8 cellular contexts compared by ENCODE assay signal in genomic region chr17:35372846-35373531, GRCh38. TPM values are rescaled to one million over a fixed set of nuclear protein-coding genes. Genes with fewer than 3 reads are reported as not detected.
DNase-seq lines count a peak whose midpoint lies in the region; ATAC-seq and TF ChIP-seq lines count a peak whose summit lies in the region.

No MANE protein-coding gene starts in this region.

- H3K36me3 ChIP-seq in Karpas-422 (ENCODE audit: insufficient read depth, low read length), result no peaks in the 10 kb centered on the region

- TF ChIP-seq CTCF in fibroblast of villous mesenchyme (IDR thresholded peaks at IDR 0.05; ENCODE audit: insufficient read depth, low read depth, low read length) (no peak), progenitor cell of endocrine pancreas (IDR thresholded peaks at IDR 0.05; ENCODE audit: unreplicated experiment) (no peak)

- peaks cover 18% of the 10 kb centered on the region for H3K4me1 ChIP-seq in Karpas-422 (ENCODE audit: low read length)

- peaks cover 43% of the 10 kb centered on the region for H3K36me3 Mint-ChIP-seq in activated CD8-positive, alpha-beta memory T cell treated with anti-CD3 and anti-CD28 coated beads, Interleukin-2, amount 10 ng/mL, durations not matched to agents 7 days and 5 days
- peaks cover 2% of the 10 kb centered on the region for H3K36me3 Mint-ChIP-seq in progenitor cell of endocrine pancreas (ENCODE audit: insufficient read depth)

- H2AFZ ChIP-seq in Karpas-422 (ENCODE audit: low read length), result no peak overlapping the region

- H3K79me2 ChIP-seq in Karpas-422 (ENCODE audit: low read length), result no peaks in the 10 kb centered on the region

- CTCF ChIA-PET in activated CD8-positive, alpha-beta memory T cell treated with anti-CD3 and anti-CD28 coated beads, Interleukin-2, amount 10 ng/mL, durations not matched to agents 7 days and 5 days (lab: Charles Lee), result interaction anchor here (0.8 to 2.0 kb wide), 7 partner anchors 10 to 166 kb away, joined by 3 to 6 read pairs (median 4); partner anchors contain the start of gene SLFN12L

- H3K4me3 Mint-ChIP-seq in activated CD8-positive, alpha-beta memory T cell treated with anti-CD3 and anti-CD28 coated beads, Interleukin-2, amount 10 ng/mL, durations not matched to agents 7 days and 5 days, result peak overlapping the region; percentile 96
- peak overlapping the region; percentile 65 for H3K4me3 Mint-ChIP-seq in progenitor cell of endocrine pancreas (ENCODE audit: low read depth)

- H3K4me1 Mint-ChIP-seq in activated CD8-positive, alpha-beta memory T cell treated with anti-CD3 and anti-CD28 coated beads, Interleukin-2, amount 10 ng/mL, durations not matched to agents 7 days and 5 days, result peaks cover 62% of the 10 kb centered on the region
- peaks cover 12% of the 10 kb centered on the region for H3K4me1 Mint-ChIP-seq in progenitor cell of endocrine pancreas (ENCODE audit: low read depth)

- H3K27me3 Mint-ChIP-seq in activated CD8-positive, alpha-beta memory T cell treated with anti-CD3 and anti-CD28 coated beads, Interleukin-2, amount 10 ng/mL, durations not matched to agents 7 days and 5 days, result no peaks in the 10 kb centered on the region
- H3K27me3 Mint-ChIP-seq in progenitor cell of endocrine pancreas, result peaks cover 82% of the 10 kb centered on the region

- H4K20me1 ChIP-seq in Karpas-422 (ENCODE audit: insufficient read depth, low read depth, low read length), result no peaks in the 10 kb centered on the region

- peaks cover 5% of the 10 kb centered on the region for H3K9me3 Mint-ChIP-seq in activated CD8-positive, alpha-beta memory T cell treated with anti-CD3 and anti-CD28 coated beads, Interleukin-2, amount 10 ng/mL, durations not matched to agents 7 days and 5 days (ENCODE audit: low read depth)
- peaks cover 18% of the 10 kb centered on the region for H3K9me3 Mint-ChIP-seq in progenitor cell of endocrine pancreas (ENCODE audit: low read depth)

- H3K27ac ChIP-seq in Karpas-422 (ENCODE audit: low read length), result no peak overlapping the region

- peak; percentile 64 for DNase-seq in activated CD8-positive, alpha-beta memory T cell treated with anti-CD3 and anti-CD28 coated beads, Interleukin-2, amount 10 ng/mL, durations not matched to agents 7 days and 5 days
- DNase-seq in activated CD8-positive, alpha-beta memory T cell treated with anti-CD3 and anti-CD28 coated beads for 24 hours, result no peak
- no peak for DNase-seq in Karpas-422
- peak; percentile 21 for DNase-seq in activated CD8-positive, alpha-beta memory T cell treated with anti-CD3 and anti-CD28 coated beads, Interleukin-2, amount 50 U/mL, for 4 hours
- peak; percentile 18 for DNase-seq in fibroblast of villous mesenchyme (ENCODE audit: low read depth)
- no peak for DNase-seq in progenitor cell of endocrine pancreas (ENCODE audit: low spot score, unreplicated experiment)
- DNase-seq in mucosa of gallbladder (ENCODE audit: low spot score), result no peak

- H3K9me2 ChIP-seq in Karpas-422 (replicated peaks; ENCODE audit: insufficient read depth, low read length), result no peaks in the 10 kb centered on the region

- H3K4me2 ChIP-seq in Karpas-422 (ENCODE audit: low read depth, low read length, poor library complexity, severe bottlenecking), result peak overlapping the region; percentile 71

- no peak overlapping the region for H3K9ac ChIP-seq in Karpas-422 (ENCODE audit: low read length)

- H3K27ac Mint-ChIP-seq in activated CD8-positive, alpha-beta memory T cell treated with anti-CD3 and anti-CD28 coated beads, Interleukin-2, amount 10 ng/mL, durations not matched to agents 7 days and 5 days, result peak overlapping the region; percentile 99
- no peak overlapping the region for H3K27ac Mint-ChIP-seq in progenitor cell of endocrine pancreas

- peak; percentile 4 for ATAC-seq in activated CD8-positive, alpha-beta memory T cell treated with anti-CD3 and anti-CD28 coated beads, Interleukin-2, amount 10 ng/mL, durations not matched to agents 7 days and 5 days
- no peak for ATAC-seq in HG03175 (IDR thresholded peaks at IDR 0.05; ENCODE audit: unreplicated experiment)

- no peaks in the 10 kb centered on the region for H3K9me3 ChIP-seq in Karpas-422 (ENCODE audit: low read length)

- 0 out of 2 replicates have a peak, but pooled peaks cover 3% of the 10 kb centered on the region for H3K27me3 ChIP-seq in Karpas-422 (ENCODE audit: low read length)

- no peak overlapping the region for H3K4me3 ChIP-seq in Karpas-422 (ENCODE audit: low read length)
- peak overlapping the region; percentile 75 for H3K4me3 ChIP-seq in fibroblast of villous mesenchyme (ENCODE audit: low read depth, low read length)

RNA-seq across cellular contexts. Expression of gene SLFN11, which starts 0.4 kb away (rescaled TPM):
- total RNA-seq in activated CD8-positive, alpha-beta memory T cell treated with anti-CD3 and anti-CD28 coated beads, Interleukin-2, amount 10 ng/mL, durations not matched to agents 7 days and 5 days, result 10 to 100 TPM; 65.6 to 73.3 TPM
- not detected in 2 replicates for total RNA-seq in Karpas-422 (2014; rRNA removed; shearing (Covaris generic); ENCODE audit: low replicate concordance)
- 54.8 and 95.9 TPM in 2 replicates for total RNA-seq in fibroblast of villous mesenchyme
- total RNA-seq in progenitor cell of endocrine pancreas, result 2.1 and 3.0 TPM in 2 replicates
- total RNA-seq in mucosa of gallbladder, result 12.3 TPM

RNA-seq across cellular contexts. Expression of gene SLFN12, which starts 59.3 kb away (rescaled TPM):
- 10 to 100 TPM; 22.6 to 31.6 TPM for total RNA-seq in activated CD8-positive, alpha-beta memory T cell treated with anti-CD3 and anti-CD28 coated beads, Interleukin-2, amount 10 ng/mL, durations not matched to agents 7 days and 5 days
- total RNA-seq in Karpas-422 (2014; rRNA removed; shearing (Covaris generic); ENCODE audit: low replicate concordance), result not detected in 2 replicates
- 30.6 and 47.9 TPM in 2 replicates for total RNA-seq in fibroblast of villous mesenchyme
- 16.6 and 17.7 TPM in 2 replicates for total RNA-seq in progenitor cell of endocrine pancreas
- total RNA-seq in mucosa of gallbladder, result 16.0 TPM

Comparison
In these comparisons a context has a peak if more than half of its experiments do, and no peak if none do; other contexts are left out.
1. DNase-seq: peak in activated CD8-positive, alpha-beta memory T cell treated with anti-CD3 and anti-CD28 coated beads, Interleukin-2, amount 10 ng/mL, durations not matched to agents 7 days and 5 days (single experiment), activated CD8-positive, alpha-beta memory T cell treated with anti-CD3 and anti-CD28 coated beads, Interleukin-2, amount 50 U/mL, for 4 hours (single experiment) and fibroblast of villous mesenchyme (single experiment); none in activated CD8-positive, alpha-beta memory T cell treated with anti-CD3 and anti-CD28 coated beads for 24 hours (single experiment), Karpas-422 (single experiment), progenitor cell of endocrine pancreas (single experiment) and mucosa of gallbladder (single experiment).
2. RNA of gene SLFN12, which starts 59.3 kb away (total RNA-seq): 30.6 to 47.9 TPM in fibroblast of villous mesenchyme, 22.6 to 31.6 TPM in activated CD8-positive, alpha-beta memory T cell treated with anti-CD3 and anti-CD28 coated beads, Interleukin-2, amount 10 ng/mL, durations not matched to agents 7 days and 5 days, 16.6 to 17.7 TPM in progenitor cell of endocrine pancreas and 16.0 TPM in mucosa of gallbladder (single experiment); not detected in Karpas-422; every median in the first group is over 10 times any median in the second.